ENCODE assay signal across 20 cellular contexts in the genomic region with DNA sequence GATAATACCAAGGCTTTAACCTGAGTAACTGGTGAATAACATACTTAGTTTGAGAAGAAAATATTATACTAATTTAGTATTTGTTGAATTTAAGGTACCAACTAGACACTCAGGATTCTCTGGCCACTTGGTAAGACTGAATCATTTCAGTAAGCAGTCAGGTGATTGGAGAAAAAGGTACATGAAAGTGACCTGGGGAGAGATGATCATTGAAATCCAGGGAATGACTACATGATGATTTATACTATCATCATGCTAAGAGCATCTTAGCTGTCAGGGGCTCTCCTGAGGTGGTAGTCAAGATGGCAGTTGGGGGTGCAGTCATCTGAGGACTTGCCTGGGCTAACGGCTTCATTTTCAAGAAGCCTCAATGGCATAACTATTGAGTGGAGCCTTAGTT.
DNase-seq lines count a peak whose midpoint lies in the region; FAIRE-seq and TF ChIP-seq lines count a peak whose summit lies in the region.
"Had no signal": no experiment of that assay in that cellular context is flagged by ENCODE, and none has a peak within 500 bp of the region (broad histone marks: within the 10 kb centered on the region; RNA-seq: fewer than 3 reads in every experiment).

No MANE protein-coding gene starts in this region.

- no peak overlapping the region for H3K27ac Mint-ChIP-seq in endodermal cell
- H3K27ac Mint-ChIP-seq: B cell; CD8-positive, alpha-beta memory T cell had no signal

- no peak overlapping the region for H3K23ac ChIP-seq in neuronal stem cell (ENCODE audit: low read depth, low read length, poor library complexity)

- H2BK15ac ChIP-seq in neuronal stem cell (ENCODE audit: low read length) = no peak overlapping the region

- peaks cover 19% of the 10 kb centered on the region for H3K9me3 Mint-ChIP-seq in endodermal cell

- no peaks in the 10 kb centered on the region for H3K9me1 ChIP-seq in keratinocyte (ENCODE audit: control insufficient read depth, extremely low read depth, insufficient read depth, low read length)

- no peaks in the 10 kb centered on the region for H4K20me1 ChIP-seq in keratinocyte (ENCODE audit: control insufficient read depth, extremely low read depth, insufficient read depth, low read length)
- no peaks in the 10 kb centered on the region for H4K20me1 ChIP-seq in Karpas-422 (ENCODE audit: insufficient read depth, low read depth, low read length)
- H4K20me1 ChIP-seq: BLaER1 treated with 17β-estradiol and CSF1 and Interleukin-3, amounts not matched to agents 10 nM and 100 nM had no signal

- peaks cover 2% of the 10 kb centered on the region for H3K36me3 Mint-ChIP-seq in endodermal cell (ENCODE audit: low read depth)

- H3K4me1 Mint-ChIP-seq in endodermal cell = peaks cover 12% of the 10 kb centered on the region
- H3K4me1 Mint-ChIP-seq: B cell; CD8-positive, alpha-beta memory T cell had no signal

- H3K4me3 ChIP-seq in bronchial epithelial cell (ENCODE audit: low read depth, low read length) (no peak overlapping the region), keratinocyte (ENCODE audit: control insufficient read depth in 2 of 3, extremely low read depth in 1 of 3, insufficient read depth in 2 of 3, low read depth in 1 of 3, low read length in 3 of 3) (no peak overlapping the region), neuronal stem cell (ENCODE audit: low read length in 2 of 2) (no peak overlapping the region), Karpas-422 (ENCODE audit: low read length) (no peak overlapping the region), endodermal cell (ENCODE audit: low read length) (no peak overlapping the region)
- H3K4me3 ChIP-seq: BLaER1 treated with 17β-estradiol and CSF1 and Interleukin-3, amounts not matched to agents 10 nM and 100 nM; GM23248 had no signal

- FAIRE-seq in bronchial epithelial cell (lab: Jason Lieb, UNC) (no peak), keratinocyte (lab: Jason Lieb, UNC) (no peak)
- FAIRE-seq: D721Med, G401.6, GM12891, GM19239, H54, HTR-8/SVneo had no signal

- no peaks in the 10 kb centered on the region for H3K36me3 ChIP-seq in bronchial epithelial cell (ENCODE audit: control insufficient read depth, insufficient read depth, low read length)
- H3K36me3 ChIP-seq in keratinocyte (ENCODE audit: control insufficient read depth in 2 of 2, extremely low read depth in 1 of 2, insufficient read depth in 2 of 2, low read length in 2 of 2) = no peaks in the 10 kb centered on the region
- H3K36me3 ChIP-seq in neuronal stem cell (replicated peaks in 1 of 2; ENCODE audit: control insufficient read depth in 2 of 2, insufficient read depth in 2 of 2, low read length in 2 of 2) = no peaks in the 10 kb centered on the region
- H3K36me3 ChIP-seq in Karpas-422 (ENCODE audit: insufficient read depth, low read length) = no peaks in the 10 kb centered on the region
- H3K36me3 ChIP-seq in endodermal cell (ENCODE audit: control insufficient read depth, insufficient read depth, low read length) = no peaks in the 10 kb centered on the region
- H3K36me3 ChIP-seq: BLaER1 treated with 17β-estradiol and CSF1 and Interleukin-3, amounts not matched to agents 10 nM and 100 nM had no signal

- H3K27ac ChIP-seq in keratinocyte (ENCODE audit: control insufficient read depth, insufficient read depth, low read length) = no peak overlapping the region
- no peak overlapping the region for H3K27ac ChIP-seq in neuronal stem cell (replicated peaks; ENCODE audit: low read length)
- no peak overlapping the region for H3K27ac ChIP-seq in Karpas-422 (ENCODE audit: low read length)
- no peak overlapping the region for H3K27ac ChIP-seq in endodermal cell (ENCODE audit: low read depth, low read length)
- H3K27ac ChIP-seq: BLaER1 treated with 17β-estradiol and CSF1 and Interleukin-3, amounts not matched to agents 10 nM and 100 nM; GM23248 had no signal

- no peak overlapping the region for H3K4me3 Mint-ChIP-seq in endodermal cell
- H3K4me3 Mint-ChIP-seq: B cell; CD8-positive, alpha-beta memory T cell had no signal

- no peak overlapping the region for H4K91ac ChIP-seq in neuronal stem cell (ENCODE audit: low read depth, low read length, poor library complexity)

- no peak overlapping the region for H2AFZ ChIP-seq in keratinocyte (ENCODE audit: control insufficient read depth, low read length)
- H2AFZ ChIP-seq in neuronal stem cell (ENCODE audit: low read length) = peak overlapping the region; percentile 72
- no peak overlapping the region for H2AFZ ChIP-seq in Karpas-422 (ENCODE audit: low read length)
- H2AFZ ChIP-seq: GM23248 had no signal

- no peaks in the 10 kb centered on the region for H3K27me3 Mint-ChIP-seq in endodermal cell (ENCODE audit: insufficient read depth)
- H3K27me3 Mint-ChIP-seq: B cell had no signal

- no peak overlapping the region for H3K9ac ChIP-seq in keratinocyte (ENCODE audit: control insufficient read depth, extremely low read depth, insufficient read depth, low read length)
- H3K9ac ChIP-seq in neuronal stem cell (ENCODE audit: low read depth, low read length, poor library complexity) = no peak overlapping the region
- no peak overlapping the region for H3K9ac ChIP-seq in Karpas-422 (ENCODE audit: low read length)
- H3K9ac ChIP-seq in endodermal cell (ENCODE audit: extremely low read depth, low read length, poor library complexity, severe bottlenecking) = no peak overlapping the region
- H3K9ac ChIP-seq: BLaER1 treated with 17β-estradiol and CSF1 and Interleukin-3, amounts not matched to agents 10 nM and 100 nM; GM23248 had no signal

- no peak overlapping the region for H2BK12ac ChIP-seq in neuronal stem cell (ENCODE audit: low read length)

- H3K9me2 ChIP-seq in Karpas-422 (replicated peaks; ENCODE audit: insufficient read depth, low read length) = no peaks in the 10 kb centered on the region

- H3K79me2 ChIP-seq in keratinocyte (ENCODE audit: control insufficient read depth, insufficient read depth, low read length) (no peaks in the 10 kb centered on the region), Karpas-422 (ENCODE audit: low read length) (no peaks in the 10 kb centered on the region)

- H4K8ac ChIP-seq in neuronal stem cell (ENCODE audit: low read depth, low read length) = no peak overlapping the region

- no peak overlapping the region for H2BK120ac ChIP-seq in neuronal stem cell (ENCODE audit: low read depth, low read length)

- H3K9me3 ChIP-seq in keratinocyte (ENCODE audit: control insufficient read depth, low read depth, low read length) = no peaks in the 10 kb centered on the region
- H3K9me3 ChIP-seq in neuronal stem cell (replicated peaks in 1 of 2; ENCODE audit: control insufficient read depth in 2 of 2, insufficient read depth in 1 of 2, low read depth in 1 of 2, low read length in 2 of 2) = peaks cover 2 to 10% of the 10 kb centered on the region in 2 donors
- H3K9me3 ChIP-seq in Karpas-422 (ENCODE audit: low read length) = no peaks in the 10 kb centered on the region
- H3K9me3 ChIP-seq in endodermal cell (ENCODE audit: control insufficient read depth, low read length) = peaks cover 19% of the 10 kb centered on the region

- H3K4me2 ChIP-seq in keratinocyte (ENCODE audit: control insufficient read depth, extremely low read depth, insufficient read depth, low read depth, low read length) (no peak overlapping the region), neuronal stem cell (ENCODE audit: insufficient read depth, low read length, poor library complexity, severe bottlenecking) (no peak overlapping the region), Karpas-422 (ENCODE audit: low read depth, low read length, poor library complexity, severe bottlenecking) (no peak overlapping the region)
- H3K4me2 ChIP-seq: BLaER1 treated with 17β-estradiol and CSF1 and Interleukin-3, amounts not matched to agents 10 nM and 100 nM had no signal

- WGBS in neuronal stem cell (ENCODE audit: extremely low coverage in 2 of 2, insufficient read length in 2 of 2, insufficient replicate concordance in 1 of 2), 2 donors = no CpG with 5 or more reads among the region's 1 CpG
- WGBS in endodermal cell (ENCODE audit: insufficient coverage in 1 of 2, insufficient read length in 1 of 2), 2 experiments = 100% methylated on average over 1 of the region's 1 CpG; no CpG with 5 or more reads in 1 of the 2 experiments

- peaks cover 5% of the 10 kb centered on the region for H3K4me1 ChIP-seq in keratinocyte (ENCODE audit: control insufficient read depth, extremely low read depth, insufficient read depth, low read length)
- peaks cover 3 to 10% of the 10 kb centered on the region in 2 donors for H3K4me1 ChIP-seq in neuronal stem cell (ENCODE audit: control insufficient read depth in 2 of 2, insufficient read depth in 1 of 2, low read depth in 1 of 2, low read length in 2 of 2)
- no peaks in the 10 kb centered on the region for H3K4me1 ChIP-seq in Karpas-422 (ENCODE audit: low read length)
- peaks cover 7% of the 10 kb centered on the region for H3K4me1 ChIP-seq in endodermal cell (ENCODE audit: control insufficient read depth, insufficient read depth, low read length)
- H3K4me1 ChIP-seq: BLaER1 treated with 17β-estradiol and CSF1 and Interleukin-3, amounts not matched to agents 10 nM and 100 nM had no signal

- dilution Hi-C loops in keratinocyte (cut with MboI; ENCODE audit: extremely low pct_ligation_motif_present, low sequenced_read_pairs) = no loop called here

- H3K79me1 ChIP-seq in neuronal stem cell (ENCODE audit: low read depth, low read length) = no peaks in the 10 kb centered on the region

- no peak overlapping the region for H3K18ac ChIP-seq in neuronal stem cell (ENCODE audit: low read length)

- no peak overlapping the region for H3K14ac ChIP-seq in neuronal stem cell (ENCODE audit: low read length)

- H3K4ac ChIP-seq in neuronal stem cell (ENCODE audit: low read length) = no peak overlapping the region

- H3K27me3 ChIP-seq in bronchial epithelial cell (ENCODE audit: control insufficient read depth, insufficient read depth, low read length) (no peaks in the 10 kb centered on the region), keratinocyte (ENCODE audit: control insufficient read depth, extremely low read depth, insufficient read depth, low read length) (no peaks in the 10 kb centered on the region), neuronal stem cell (ENCODE audit: control insufficient read depth in 3 of 3, insufficient read depth in 3 of 3, low read depth in 1 of 3, low read length in 3 of 3) (no peaks in the 10 kb centered on the region), Karpas-422 (ENCODE audit: low read length) (no peaks in the 10 kb centered on the region), endodermal cell (ENCODE audit: control insufficient read depth, insufficient read depth, low read length, poor library complexity, severe bottlenecking) (no peaks in the 10 kb centered on the region)
- H3K27me3 ChIP-seq: BLaER1 treated with 17β-estradiol and CSF1 and Interleukin-3, amounts not matched to agents 10 nM and 100 nM had no signal

- DNase-seq in HK-2 (ENCODE audit: unreplicated experiment) (peak; percentile 1), bronchial epithelial cell (ENCODE audit: low read depth) (peak; percentile 20), keratinocyte (ENCODE audit: low read depth, low spot score) (peak; percentile 19), neuronal stem cell (ENCODE audit: low spot score) (no peak), Karpas-422 (no peak), endodermal cell (no peak), cerebellum (ENCODE audit: low spot score) (no peak)
- DNase-seq: CD8-positive, alpha-beta memory T cell; COR-L47; GM23248; HCEC 1CT; IMR-90 had no signal

- TF ChIP-seq CTCF in bronchial epithelial cell (IDR thresholded peaks at IDR 0.05; ENCODE audit: insufficient read depth, low read length, severe bottlenecking) = no peak
- no peak for TF ChIP-seq CTCF in keratinocyte (optimal IDR thresholded peaks at IDR 0.05 in 1 of 3, IDR thresholded peaks at IDR 0.05 in 1 of 3, conservative IDR thresholded peaks at IDR 0.05 in 1 of 3; ENCODE audit: extremely low read depth in 1 of 3, insufficient read depth in 2 of 3, low read length in 3 of 3)
- TF ChIP-seq CTCF in endodermal cell (conservative IDR thresholded peaks at IDR 0.05) = no peak

- H2AK5ac ChIP-seq in neuronal stem cell (ENCODE audit: low read depth, low read length) = no peak overlapping the region

- H2BK5ac ChIP-seq in neuronal stem cell (ENCODE audit: low read length) = no peak overlapping the region

Comparison
In these comparisons a context has a peak if more than half of its experiments do, and no peak if none do; other contexts are left out.
1. DNase-seq: peak in HK-2 (single experiment), bronchial epithelial cell (single experiment) and keratinocyte (single experiment); none in neuronal stem cell (single experiment), Karpas-422 (single experiment), endodermal cell (single experiment) and cerebellum (single experiment).